Comparison of ENCODE assay signal across 1 cellular context in the genomic region with DNA sequence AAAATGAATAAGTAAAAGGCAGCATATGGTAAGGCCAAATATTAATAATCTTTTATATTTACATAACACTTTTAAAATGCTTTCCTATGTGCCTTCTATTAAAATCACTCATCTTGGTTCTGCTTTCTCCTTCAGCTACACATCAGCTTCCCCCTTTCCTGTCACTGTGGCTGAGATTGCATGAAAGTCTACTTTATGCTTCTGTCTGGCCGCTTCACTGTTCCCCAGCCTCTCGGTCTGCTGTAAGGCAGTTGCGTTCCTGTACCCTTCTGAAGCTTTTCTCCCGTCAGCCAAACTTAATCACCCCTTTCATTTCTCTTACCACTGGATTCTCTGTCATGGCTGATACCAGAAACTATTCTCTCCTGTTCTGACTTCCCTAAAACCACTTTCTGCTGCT.
TF ChIP-seq lines count a peak whose summit lies in the region.

No MANE protein-coding gene starts in this region.

TF ChIP-seq in H1, 55 proteins besides CTCF, POLR2A, EP300 and RAD21 (continued from another document):
- TF ChIP-seq USF2 (IDR thresholded peaks at IDR 0.05; ENCODE audit: low read length) (no peak), BACH1 (IDR thresholded peaks at IDR 0.05; ENCODE audit: low read length) (no peak), POU5F1 (IDR thresholded peaks at IDR 0.05; ENCODE audit: low read depth, low read length) (no peak), JUND (IDR thresholded peaks at IDR 0.05; ENCODE audit: low read length) (no peak), CHD1 (IDR thresholded peaks at IDR 0.05; ENCODE audit: low read depth, low read length) (no peak), JUN (IDR thresholded peaks at IDR 0.05; ENCODE audit: low read depth, low read length) (no peak), SRF (IDR thresholded peaks at IDR 0.05; ENCODE audit: low read depth, low read length) (no peak), KDM1A (IDR thresholded peaks at IDR 0.05; ENCODE audit: borderline replicate concordance, low read length) (no peak), NRF1 (IDR thresholded peaks at IDR 0.05; ENCODE audit: low read depth, low read length) (no peak), TBP (IDR thresholded peaks at IDR 0.05; ENCODE audit: low read depth, low read length) (no peak), SAP30 (IDR thresholded peaks at IDR 0.05; ENCODE audit: insufficient read depth, insufficient replicate concordance, low read length) (no peak), SP4 (IDR thresholded peaks at IDR 0.05; ENCODE audit: low read length) (no peak), ASH2L (IDR thresholded peaks at IDR 0.05; ENCODE audit: low read length) (no peak), CHD2 (IDR thresholded peaks at IDR 0.05; ENCODE audit: low read length) (no peak), SP1 (IDR thresholded peaks at IDR 0.05; ENCODE audit: low read depth, low read length) (no peak), EZH2 (IDR thresholded peaks at IDR 0.05; ENCODE audit: low read depth, low read length, severe bottlenecking) (no peak), GTF2F1 (IDR thresholded peaks at IDR 0.05; ENCODE audit: borderline replicate concordance, low read depth, low read length) (no peak), RBBP5 (IDR thresholded peaks at IDR 0.05; ENCODE audit: borderline replicate concordance, low read depth, low read length) (no peak)
